17 cellular contexts compared by ENCODE assay signal in the genomic region with DNA sequence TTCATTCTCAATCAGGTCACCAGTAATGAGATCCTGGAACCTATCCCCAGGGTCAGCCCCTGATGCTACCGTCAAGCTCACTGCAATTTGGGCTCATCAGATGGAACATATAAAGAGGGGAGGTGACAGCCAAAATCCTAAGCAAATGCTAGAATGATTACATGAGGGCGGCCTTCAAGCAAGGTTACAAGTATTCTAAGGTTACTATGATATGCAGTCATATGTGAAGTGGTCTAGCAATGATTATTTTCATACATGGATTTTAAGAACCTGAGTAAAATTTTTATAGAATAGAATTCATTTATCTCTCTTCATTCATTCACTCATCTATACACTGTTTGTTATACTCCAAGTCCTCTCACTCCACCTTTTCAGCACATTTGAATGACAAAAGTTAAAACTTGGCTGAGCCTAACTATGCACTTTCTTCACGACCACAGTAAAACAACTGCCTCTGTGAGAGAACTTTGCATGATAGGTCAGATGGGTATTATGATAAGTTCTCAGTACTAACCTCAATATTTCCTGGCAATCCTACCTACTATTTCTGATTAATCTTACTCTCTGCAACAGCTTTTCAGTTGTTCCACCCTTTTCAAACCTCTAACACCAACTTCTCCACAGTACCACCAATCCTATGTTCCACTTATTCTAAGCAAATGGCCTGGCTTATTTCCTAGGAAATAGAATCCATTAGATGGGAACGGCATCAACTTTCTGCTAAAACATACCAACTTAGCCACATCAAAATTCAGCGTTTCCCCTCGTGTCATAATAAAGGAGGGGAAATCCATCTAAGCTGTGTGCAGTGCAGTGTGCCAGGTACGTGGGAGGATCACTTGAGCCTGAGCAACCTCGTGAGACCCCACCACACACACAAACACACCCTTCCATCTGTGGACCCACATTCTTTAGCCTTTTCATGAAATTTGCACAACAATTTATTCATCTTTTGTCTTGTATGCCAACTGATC. TPM values are rescaled to one million over a fixed set of nuclear protein-coding genes. Genes with fewer than 3 reads are reported as not detected.
DNase-seq lines count a peak whose midpoint lies in the region; ATAC-seq lines count a peak whose summit lies in the region.
"Had no signal": no experiment of that assay in that cellular context is flagged by ENCODE, and none has a peak within 500 bp of the region (broad histone marks: within the 10 kb centered on the region; RNA-seq: fewer than 3 reads in every experiment).

No MANE protein-coding gene starts in this region.

- peak; percentile 20 for DNase-seq in activated T-cell treated with anti-CD3 and anti-CD28 coated beads for 24 hours (ENCODE audit: low read depth)
- DNase-seq in activated T-cell treated with anti-CD3 and anti-CD28 coated beads, Interleukin-2, amount 50 U/mL, for 1 hour, result no peak
- peak; percentile 5 for DNase-seq in activated T-cell treated with anti-CD3 and anti-CD28 coated beads for 4 hours
- DNase-seq in left lobe of liver (ENCODE audit: low spot score), result no peak
- peak; percentile 48 for DNase-seq in stimulated activated naive CD8-positive, alpha-beta T cell treated with anti-CD3 and anti-CD28 coated beads, Interleukin-15, Interleukin-2, amounts not matched to agents 100 U/mL and 50 U/mL, for 24 hours
- no peak for DNase-seq in NCI-H446 treated with DMSO at 0.1 percent for 48 hours (lab: John Stamatoyannopoulos, UW)
- no peak for DNase-seq in AML-193 (lab: John Stamatoyannopoulos, UW)
- DNase-seq: H9, MV-4-11, right lobe of liver, SK-N-SH, tibial artery had no signal

- peak; percentile 52 for ATAC-seq in left lobe of liver
- peak; percentile 88 for ATAC-seq in stimulated activated naive CD8-positive, alpha-beta T cell treated with anti-CD3 and anti-CD28 coated beads, Interleukin-15, Interleukin-2, amounts not matched to agents 100 U/mL and 50 U/mL, for 24 hours
- ATAC-seq in GM21786 (IDR thresholded peaks at IDR 0.05; ENCODE audit: unreplicated experiment), result no peak
- ATAC-seq: A549 had no signal

RNA-seq across cellular contexts. Expression of a gene that starts 32.0 kb away (rescaled TPM):
- 0.23 TPM for total RNA-seq in left lobe of liver
- total RNA-seq: ascending aorta, H9, lower leg skin, neural crest cell had no signal

RNA-seq across cellular contexts. Expression of a gene that starts 46.8 kb away (rescaled TPM):
- 7.0 TPM for total RNA-seq in left lobe of liver
- total RNA-seq: ascending aorta had no signal

Comparison
In these comparisons a context has a peak if more than half of its experiments do, and no peak if none do; other contexts are left out.
1. DNase-seq: peak in activated T-cell treated with anti-CD3 and anti-CD28 coated beads for 24 hours (single experiment), activated T-cell treated with anti-CD3 and anti-CD28 coated beads for 4 hours (single experiment) and stimulated activated naive CD8-positive, alpha-beta T cell treated with anti-CD3 and anti-CD28 coated beads, Interleukin-15, Interleukin-2, amounts not matched to agents 100 U/mL and 50 U/mL, for 24 hours (single experiment); none in activated T-cell treated with anti-CD3 and anti-CD28 coated beads, Interleukin-2, amount 50 U/mL, for 1 hour (single experiment), left lobe of liver (single experiment), NCI-H446 treated with DMSO at 0.1 percent for 48 hours (single experiment) and AML-193 (0 of 2).